ENCODE assay signal across 8 cellular contexts in genomic region chr7:129825554-129826267, GRCh38.
DNase-seq lines count a peak whose midpoint lies in the region; ATAC-seq and TF ChIP-seq lines count a peak whose summit lies in the region.

No MANE protein-coding gene starts in this region.

- intact Hi-C loops in activated CD4-positive, alpha-beta memory T cell treated with anti-CD3 and anti-CD28 coated beads for 36 hours (cut with micrococcal nuclease): loop anchor here (1.0 to 5.0 kb wide), 9 partner anchors 45 to 601 kb away; partner anchors contain the start of gene UBE2H
- intact Hi-C loops in lower lobe of right lung (cut with DNase I): no loop called here

- POLR2A ChIA-PET in activated CD4-positive, alpha-beta memory T cell treated with anti-CD3 and anti-CD28 coated beads for 36 hours (lab: Charles Lee): interaction anchor here (0.5 kb wide), 1 partner anchor 176 kb away, joined by 4 read pairs; no protein-coding TSS in a partner anchor

- ATAC-seq in GM18909 (IDR thresholded peaks at IDR 0.05; ENCODE audit: poor library complexity, unreplicated experiment): peak; percentile 59
- ATAC-seq in HG03159 (IDR thresholded peaks at IDR 0.05; ENCODE audit: unreplicated experiment): peak; percentile 67
- peak; percentile 93 to 96 for ATAC-seq in lower lobe of right lung

- H3K4me3 Mint-ChIP-seq in activated CD4-positive, alpha-beta memory T cell treated with anti-CD3 and anti-CD28 coated beads for 36 hours: peak overlapping the region; percentile 89

- peak; percentile 95 for TF ChIP-seq CTCF in lower lobe of right lung (IDR thresholded peaks at IDR 0.05)

- CTCF ChIA-PET in activated CD4-positive, alpha-beta memory T cell treated with anti-CD3 and anti-CD28 coated beads for 36 hours (lab: Charles Lee): interaction anchor here (0.6 to 3.1 kb wide), 36 partner anchors 9 to 607 kb away, joined by 3 to 41 read pairs (median 5); no protein-coding TSS in a partner anchor

- no peaks in the 10 kb centered on the region for H3K27me3 ChIP-seq in lower lobe of right lung (ENCODE audit: low read depth)

- no peaks in the 10 kb centered on the region for H3K9me3 ChIP-seq in lower lobe of right lung

- peak overlapping the region; percentile 79 for H3K4me3 ChIP-seq in lower lobe of right lung

- no peaks in the 10 kb centered on the region for H3K36me3 Mint-ChIP-seq in activated CD4-positive, alpha-beta memory T cell treated with anti-CD3 and anti-CD28 coated beads for 36 hours

- no peaks in the 10 kb centered on the region for H3K27me3 Mint-ChIP-seq in activated CD4-positive, alpha-beta memory T cell treated with anti-CD3 and anti-CD28 coated beads for 36 hours

- H3K27ac ChIP-seq in lower lobe of right lung: peak overlapping the region; percentile 76

- H3K36me3 ChIP-seq in lower lobe of right lung: no peaks in the 10 kb centered on the region

- DNase-seq in AG20443 (ENCODE audit: low spot score) (peak; percentile 94), NCI-H526 (lab: John Stamatoyannopoulos, UW) (peak; percentile 84 to 95), ecto neural progenitor cell (ENCODE audit: low spot score) (peak; percentile 96), lower lobe of right lung (peak; percentile 93)
- peak; percentile 92 for DNase-seq in activated CD4-positive, alpha-beta memory T cell treated with anti-CD3 and anti-CD28 coated beads for 36 hours
- DNase-seq in stimulated activated CD4-positive, alpha-beta T cell treated with anti-CD3 and anti-CD28 coated beads, TNF-alpha, amount 100 ng/mL, for 1 hour (ENCODE audit: low read depth in 3 of 3, low spot score in 1 of 3): peak; percentile 61 to 96 (median 75)

- H3K27ac Mint-ChIP-seq in activated CD4-positive, alpha-beta memory T cell treated with anti-CD3 and anti-CD28 coated beads for 36 hours: no peak overlapping the region

- peaks cover 28% of the 10 kb centered on the region for H3K4me1 ChIP-seq in lower lobe of right lung

- peaks cover 18% of the 10 kb centered on the region for H3K4me1 Mint-ChIP-seq in activated CD4-positive, alpha-beta memory T cell treated with anti-CD3 and anti-CD28 coated beads for 36 hours (ENCODE audit: low read depth)

- H3K9me3 Mint-ChIP-seq in activated CD4-positive, alpha-beta memory T cell treated with anti-CD3 and anti-CD28 coated beads for 36 hours: no peaks in the 10 kb centered on the region

Comparison
In these comparisons a context has a peak if more than half of its experiments do, and no peak if none do; other contexts are left out.
1. Peak in every context shown above with its lines: DNase-seq, ATAC-seq, H3K4me3 ChIP-seq and H3K27ac ChIP-seq.